11 cellular contexts compared by ENCODE assay signal in the genomic region with DNA sequence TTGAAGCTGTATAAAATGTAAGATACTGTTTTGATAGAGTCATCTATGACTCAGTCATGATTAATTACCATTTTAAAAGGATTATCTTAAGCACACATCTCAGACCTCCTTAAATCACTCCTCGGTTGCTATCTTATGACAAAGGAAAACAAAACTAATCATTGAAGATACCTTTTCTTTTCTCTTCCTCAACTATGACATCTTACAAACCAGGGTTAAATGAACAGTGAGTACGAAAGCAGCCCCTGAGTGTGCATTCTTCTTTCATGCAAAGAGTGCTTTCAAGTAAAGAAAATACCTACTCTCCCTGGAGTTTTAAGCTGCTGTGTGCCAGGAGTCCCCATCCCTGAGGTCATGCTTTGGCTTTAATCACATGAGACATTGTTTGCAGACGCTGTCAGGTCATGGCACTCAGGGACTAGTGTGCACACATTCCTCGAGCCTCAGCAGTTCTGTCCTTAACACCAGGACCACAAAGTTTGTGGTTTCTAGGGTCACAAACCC.
A peak's percentile ranks its signal among the peaks of the same experiment; 100 is the strongest.
DNase-seq lines count a peak whose midpoint lies in the region; ATAC-seq and TF ChIP-seq lines count a peak whose summit lies in the region.
"Had no signal": no experiment of that assay in that cellular context is flagged by ENCODE, and none has a peak within 500 bp of the region (broad histone marks: within the 10 kb centered on the region; RNA-seq: fewer than 3 reads in every experiment).

No MANE protein-coding gene starts in this region.

- WGBS in trophoblast cell (ENCODE audit: extremely low coverage, insufficient coverage, insufficient read length), result no CpG with 5 or more reads among the region's 4 CpGs

- no peak overlapping the region for H2AK5ac ChIP-seq in trophoblast cell (ENCODE audit: low read length)

- H2BK12ac ChIP-seq in trophoblast cell (ENCODE audit: low read length), result no peak overlapping the region

- H3K9me3 ChIP-seq in RWPE2 (ENCODE audit: severe bottlenecking) (no peaks in the 10 kb centered on the region), trophoblast cell (ENCODE audit: insufficient read depth, low read depth, low read length) (no peaks in the 10 kb centered on the region), right atrium auricular region (no peaks in the 10 kb centered on the region)

- H3K79me1 ChIP-seq in trophoblast cell (ENCODE audit: low read length), result peaks cover 43% of the 10 kb centered on the region

- H2AFZ ChIP-seq in trophoblast cell (ENCODE audit: insufficient read depth, low read length, poor library complexity), result no peak overlapping the region

- H2BK120ac ChIP-seq in trophoblast cell (ENCODE audit: insufficient read depth, low read length, poor library complexity), result no peak overlapping the region

- H3K23ac ChIP-seq in trophoblast cell (ENCODE audit: low read length), result no peak overlapping the region

- no peak overlapping the region for H3K4ac ChIP-seq in trophoblast cell (ENCODE audit: low read depth, low read length)

- no peak overlapping the region for H3K14ac ChIP-seq in trophoblast cell (ENCODE audit: low read length)

- H4K12ac ChIP-seq in trophoblast cell (ENCODE audit: low read depth, low read length), result no peak overlapping the region

- TF ChIP-seq CTCF in RWPE2 (IDR thresholded peaks at IDR 0.05; ENCODE audit: poor library complexity, severe bottlenecking), result no peak
- TF ChIP-seq CTCF in fibroblast of mammary gland (conservative IDR thresholded peaks at IDR 0.05; ENCODE audit: control insufficient read depth, insufficient read depth, low read depth, low read length), result no peak
- TF ChIP-seq CTCF in right atrium auricular region (IDR thresholded peaks at IDR 0.05), result no peak

- peak; percentile 32 for DNase-seq in ELF-1 (ENCODE audit: low read depth, low spot score)
- no peak for DNase-seq in RWPE2 (ENCODE audit: low spot score)
- peak; percentile 71 for DNase-seq in fibroblast of mammary gland (ENCODE audit: low read depth)
- DNase-seq in trophoblast cell, result no peak
- DNase-seq in RPMI8226, result no peak
- DNase-seq in NCI-H526 treated with DMSO at 0.1 percent for 48 hours (lab: John Stamatoyannopoulos, UW), result no peak
- DNase-seq in activated naive CD4-positive, alpha-beta T cell treated with anti-CD3 and anti-CD28 coated beads, Interleukin-2, amount 50 U/mL, for 16 hours, result no peak
- DNase-seq in right atrium auricular region (ENCODE audit: low spot score), result no peak
- DNase-seq: activated CD4-positive, alpha-beta T cell treated with anti-CD3 and anti-CD28 coated beads, Interleukin-2, amount 50 U/mL, for 4 hours; activated naive CD8-positive, alpha-beta T cell treated with anti-CD3 and anti-CD28 coated beads, Interleukin-2, amount 10 ng/mL, durations not matched to agents 7 days and 5 days had no signal

- H3K9ac ChIP-seq in trophoblast cell (ENCODE audit: low read length), result no peak overlapping the region

- H3K27me3 ChIP-seq in RWPE2 (ENCODE audit: insufficient read depth, poor library complexity, severe bottlenecking) (no peaks in the 10 kb centered on the region), trophoblast cell (ENCODE audit: insufficient read depth, low read length) (no peaks in the 10 kb centered on the region), right atrium auricular region (no peaks in the 10 kb centered on the region)

- peak overlapping the region; percentile 84 for H3K27ac ChIP-seq in RWPE2 (ENCODE audit: poor library complexity, severe bottlenecking)
- H3K27ac ChIP-seq in trophoblast cell (ENCODE audit: low read depth, low read length), result peak overlapping the region; percentile 97
- H3K27ac ChIP-seq in right atrium auricular region, result no peak overlapping the region

- H2BK5ac ChIP-seq in trophoblast cell (ENCODE audit: low read depth, low read length, poor library complexity), result no peak overlapping the region

- H3K4me3 ChIP-seq in RWPE2 (ENCODE audit: severe bottlenecking), result no peak overlapping the region
- no peak overlapping the region for H3K4me3 ChIP-seq in fibroblast of mammary gland (ENCODE audit: control insufficient read depth, low read depth, low read length)
- no peak overlapping the region for H3K4me3 ChIP-seq in trophoblast cell (ENCODE audit: low read depth, low read length)
- H3K4me3 ChIP-seq in right atrium auricular region, result no peak overlapping the region
- H3K4me3 ChIP-seq: lung had no signal

- peak; percentile 76 for ATAC-seq in RWPE2 (ENCODE audit: low read depth)

- no peak overlapping the region for H4K91ac ChIP-seq in trophoblast cell (ENCODE audit: low read depth, low read length)

- H3K36me3 ChIP-seq in RWPE2 (ENCODE audit: low read depth) (no peaks in the 10 kb centered on the region), trophoblast cell (ENCODE audit: control insufficient read depth in 1 of 2, insufficient read depth in 2 of 2, low read length in 2 of 2) (no peaks in the 10 kb centered on the region), right atrium auricular region (no peaks in the 10 kb centered on the region)

- no peak overlapping the region for H3K18ac ChIP-seq in trophoblast cell (ENCODE audit: low read length)

- H4K8ac ChIP-seq in trophoblast cell (ENCODE audit: low read depth, low read length), result no peak overlapping the region

- H3K4me1 ChIP-seq in RWPE2 (ENCODE audit: insufficient read depth, poor library complexity, severe bottlenecking) (peaks cover 29% of the 10 kb centered on the region), trophoblast cell (ENCODE audit: control insufficient read depth in 1 of 2, insufficient read depth in 2 of 2, low read length in 2 of 2) (peaks cover 22 to 37% of the 10 kb centered on the region in 2 experiments), right atrium auricular region (no peaks in the 10 kb centered on the region)

- peaks cover 7% of the 10 kb centered on the region for H3K79me2 ChIP-seq in trophoblast cell (ENCODE audit: control insufficient read depth, insufficient read depth, low read length, poor library complexity)

- no peak overlapping the region for H3K4me2 ChIP-seq in trophoblast cell (ENCODE audit: low read length)

Comparison
In these comparisons a context has a peak if more than half of its experiments do, and no peak if none do; other contexts are left out.
1. DNase-seq: peak in ELF-1 (single experiment) and fibroblast of mammary gland (single experiment); none in RWPE2 (single experiment), trophoblast cell (0 of 2), RPMI8226 (single experiment), NCI-H526 treated with DMSO at 0.1 percent for 48 hours (single experiment), activated naive CD4-positive, alpha-beta T cell treated with anti-CD3 and anti-CD28 coated beads, Interleukin-2, amount 50 U/mL, for 16 hours (single experiment) and right atrium auricular region (single experiment).
2. H3K27ac ChIP-seq: peak in RWPE2 (single experiment) and trophoblast cell (single experiment); none in right atrium auricular region (0 of 2).